9 cellular contexts compared by ENCODE assay signal in the genomic region with DNA sequence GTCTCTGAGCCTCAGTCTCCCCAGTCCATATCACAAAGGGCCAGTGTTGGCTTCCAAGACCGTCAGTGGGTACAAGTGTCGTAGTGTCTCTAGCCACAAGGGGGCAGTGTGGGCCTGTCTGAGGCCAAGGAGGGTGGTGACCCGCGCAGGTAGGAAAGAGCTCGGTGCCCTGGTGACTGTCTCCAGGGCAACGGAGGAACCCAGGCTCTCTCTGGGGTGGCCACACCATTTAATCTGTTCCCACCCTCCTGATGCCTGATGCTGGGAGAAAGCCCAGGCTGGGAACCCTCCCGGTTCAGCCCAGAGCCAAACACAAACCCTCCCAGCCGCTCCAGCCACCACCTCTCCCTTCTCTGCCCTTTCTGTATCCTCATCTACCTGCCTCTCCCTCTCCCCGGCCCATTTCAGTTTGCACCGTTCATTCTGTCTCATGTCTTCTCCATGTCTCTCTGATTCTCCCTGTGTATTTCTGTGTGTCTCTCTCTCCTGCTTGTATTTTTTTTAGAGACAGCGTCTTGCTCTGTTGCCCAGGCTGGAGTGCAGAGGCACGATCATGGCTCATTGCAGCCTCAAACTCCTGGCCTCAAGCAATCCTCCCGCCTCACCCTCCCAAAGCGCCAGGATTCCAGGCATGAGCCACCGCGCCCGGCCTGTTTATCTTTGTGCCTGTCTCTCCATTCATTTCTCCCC. TPM values are rescaled to one million over a fixed set of nuclear protein-coding genes. Genes with fewer than 3 reads are reported as not detected.
DNase-seq lines count a peak whose midpoint lies in the region; ATAC-seq and TF ChIP-seq lines count a peak whose summit lies in the region.
"Had no signal": no experiment of that assay in that cellular context is flagged by ENCODE, and none has a peak within 500 bp of the region (broad histone marks: within the 10 kb centered on the region; RNA-seq: fewer than 3 reads in every experiment).

No MANE protein-coding gene starts in this region.

- TF ChIP-seq CTCF in Calu3 (IDR thresholded peaks at IDR 0.05; ENCODE audit: unreplicated experiment) (peak; percentile 95), endodermal cell (conservative IDR thresholded peaks at IDR 0.05) (peak; percentile 92), mucosa of descending colon (IDR thresholded peaks at IDR 0.05) (peak; percentile 65)

- H3K27ac Mint-ChIP-seq in Calu3 (ENCODE audit: unreplicated experiment) (no peak overlapping the region), endodermal cell (no peak overlapping the region)
- no peak overlapping the region for H3K27ac Mint-ChIP-seq in activated CD8-positive, alpha-beta memory T cell treated with anti-CD3 and anti-CD28 coated beads, Interleukin-2, amount 10 ng/mL, durations not matched to agents 7 days and 5 days

- H3K36me3 Mint-ChIP-seq in Calu3 (ENCODE audit: insufficient read depth, unreplicated experiment) (no peaks in the 10 kb centered on the region), endodermal cell (ENCODE audit: low read depth) (no peaks in the 10 kb centered on the region)
- H3K36me3 Mint-ChIP-seq in activated CD8-positive, alpha-beta memory T cell treated with anti-CD3 and anti-CD28 coated beads, Interleukin-2, amount 10 ng/mL, durations not matched to agents 7 days and 5 days = no peaks in the 10 kb centered on the region
- H3K36me3 Mint-ChIP-seq: IgD-negative memory B cell had no signal

- WGBS in endodermal cell (ENCODE audit: insufficient coverage in 1 of 2, insufficient read length in 1 of 2), 2 experiments = 41 to 45% methylated on average over 14 to 17 of the region's 17 CpGs

- H3K4me1 Mint-ChIP-seq in Calu3 (ENCODE audit: low read depth, unreplicated experiment) (peaks cover 12% of the 10 kb centered on the region), endodermal cell (no peaks in the 10 kb centered on the region)
- peaks cover 49% of the 10 kb centered on the region for H3K4me1 Mint-ChIP-seq in activated CD8-positive, alpha-beta memory T cell treated with anti-CD3 and anti-CD28 coated beads, Interleukin-2, amount 10 ng/mL, durations not matched to agents 7 days and 5 days

- H3K36me3 ChIP-seq in endodermal cell (ENCODE audit: control insufficient read depth, insufficient read depth, low read length) = no peaks in the 10 kb centered on the region
- no peaks in the 10 kb centered on the region for H3K36me3 ChIP-seq in mucosa of descending colon (ENCODE audit: low read depth)

- H3K27me3 Mint-ChIP-seq in Calu3 (ENCODE audit: unreplicated experiment) = peaks cover 98% of the 10 kb centered on the region
- H3K27me3 Mint-ChIP-seq in activated CD8-positive, alpha-beta memory T cell treated with anti-CD3 and anti-CD28 coated beads, Interleukin-2, amount 10 ng/mL, durations not matched to agents 7 days and 5 days = peaks cover 37% of the 10 kb centered on the region
- peaks cover 10% of the 10 kb centered on the region for H3K27me3 Mint-ChIP-seq in endodermal cell (ENCODE audit: insufficient read depth)

- H3K9me3 ChIP-seq in endodermal cell (ENCODE audit: control insufficient read depth, low read length) (no peaks in the 10 kb centered on the region), mucosa of descending colon (no peaks in the 10 kb centered on the region)

- no peak overlapping the region for H3K9ac ChIP-seq in endodermal cell (ENCODE audit: extremely low read depth, low read length, poor library complexity, severe bottlenecking)

- no peak overlapping the region for H3K27ac ChIP-seq in endodermal cell (ENCODE audit: low read depth, low read length)

- intact Hi-C loops in Calu3 (cut with micrococcal nuclease; ENCODE audit: unreplicated experiment) = loop anchor here (1.0 to 2.0 kb wide), 2 partner anchors 261 to 270 kb away; no protein-coding TSS in a partner anchor
- intact Hi-C loops in mucosa of descending colon (cut with DNase I, micrococcal nuclease) = loop anchor here (5.0 kb wide), 2 partner anchors 260 to 270 kb away; no protein-coding TSS in a partner anchor

- no peak overlapping the region for H3K4me3 ChIP-seq in endodermal cell (ENCODE audit: low read length)
- no peak overlapping the region for H3K4me3 ChIP-seq in mucosa of descending colon

- CTCF ChIA-PET in Calu3 (lab: Charles Lee) = interaction anchor here (0.5 to 2.0 kb wide), 24 partner anchors 9 to 689 kb away, joined by 3 to 98 read pairs (median 6); a partner anchor contains a TSS
- CTCF ChIA-PET in activated CD8-positive, alpha-beta memory T cell treated with anti-CD3 and anti-CD28 coated beads, Interleukin-2, amount 10 ng/mL, durations not matched to agents 7 days and 5 days (lab: Charles Lee) = interaction anchor here (0.5 to 16.9 kb wide), 38 partner anchors 9 to 328 kb away, joined by 3 to 408 read pairs (median 4); a partner anchor contains a TSS

- peak; percentile 90 for ATAC-seq in activated CD8-positive, alpha-beta memory T cell treated with anti-CD3 and anti-CD28 coated beads, Interleukin-2, amount 10 ng/mL, durations not matched to agents 7 days and 5 days
- ATAC-seq in mucosa of descending colon = peak; percentile 98

- H3K9me3 Mint-ChIP-seq in Calu3 (ENCODE audit: low read depth, unreplicated experiment) (no peaks in the 10 kb centered on the region), endodermal cell (no peaks in the 10 kb centered on the region)
- no peaks in the 10 kb centered on the region for H3K9me3 Mint-ChIP-seq in activated CD8-positive, alpha-beta memory T cell treated with anti-CD3 and anti-CD28 coated beads, Interleukin-2, amount 10 ng/mL, durations not matched to agents 7 days and 5 days (ENCODE audit: low read depth)
- H3K9me3 Mint-ChIP-seq: IgD-negative memory B cell had no signal

- peak; percentile 92 for DNase-seq in Calu3
- peak; percentile 60 for DNase-seq in HPDE6-E6E7 (ENCODE audit: extremely low spot score)
- peak; percentile 19 for DNase-seq in NOMO-1 treated with dmso at 0.1 percent for 144 hours (lab: John Stamatoyannopoulos, UW; ENCODE audit: unreplicated experiment)
- peak; percentile 86 for DNase-seq in activated CD8-positive, alpha-beta memory T cell treated with anti-CD3 and anti-CD28 coated beads, Interleukin-2, amount 10 ng/mL, durations not matched to agents 7 days and 5 days
- DNase-seq in endodermal cell = peak; percentile 95
- DNase-seq in mucosa of descending colon = peak; percentile 77 to 92 (median 86)
- DNase-seq in stimulated activated CD8-positive, alpha-beta memory T cell treated with anti-CD3 and anti-CD28 coated beads, Interleukin-7, amount 100 ng/mL, for 1 hour (ENCODE audit: low read depth in 2 of 2) = peak; percentile 65 to 82
- DNase-seq in DMS114 treated with DMSO at 0.1 percent for 48 hours (lab: John Stamatoyannopoulos, UW; ENCODE audit: unreplicated experiment) = no peak

- no TSS peak for BruUV-seq in Calu3 (replicated peaks; lab: Mats Ljungman, UMichigan)

- H3K27me3 ChIP-seq in endodermal cell (ENCODE audit: control insufficient read depth, insufficient read depth, low read length, poor library complexity, severe bottlenecking) = no peaks in the 10 kb centered on the region

- H3K4me1 ChIP-seq in endodermal cell (ENCODE audit: control insufficient read depth, insufficient read depth, low read length) = no peaks in the 10 kb centered on the region
- no peaks in the 10 kb centered on the region for H3K4me1 ChIP-seq in mucosa of descending colon (ENCODE audit: low read depth)

- H3K4me3 Mint-ChIP-seq in Calu3 (ENCODE audit: low read depth, unreplicated experiment) (no peak overlapping the region), endodermal cell (no peak overlapping the region)
- H3K4me3 Mint-ChIP-seq in activated CD8-positive, alpha-beta memory T cell treated with anti-CD3 and anti-CD28 coated beads, Interleukin-2, amount 10 ng/mL, durations not matched to agents 7 days and 5 days = no peak overlapping the region

RNA-seq across cellular contexts. Expression of a gene that starts 17.5 kb away (rescaled TPM):
- 0.87 and 2.0 TPM in 2 replicates for total RNA-seq in Calu3 (2022)
- not detected for total RNA-seq in activated CD8-positive, alpha-beta memory T cell treated with anti-CD3 and anti-CD28 coated beads, Interleukin-2, amount 10 ng/mL, durations not matched to agents 7 days and 5 days
- total RNA-seq in endodermal cell = 100 to 1,000 TPM in 1 of 2 donors, 10 to 100 TPM in 1; 47.7 to 132 TPM
- polyA plus RNA-seq in endodermal cell (2013, experiment 1 of 2) = 150 TPM
- 154 TPM for polyA plus RNA-seq in endodermal cell (2013, experiment 2 of 2)
- total RNA-seq in mucosa of descending colon = 10 to 100 TPM in 1 of 3 donors, 1 to 10 TPM in 2; 2.1 to 11.6 (median 4.2) TPM
- polyA plus RNA-seq: IgD-negative memory B cell had no signal

RNA-seq across cellular contexts. Expression of a gene that starts 34.8 kb away (rescaled TPM):
- 0.12 and 0.33 TPM in 2 replicates for total RNA-seq in Calu3 (2022)
- under 1 TPM; 0.14 to 0.32 TPM for total RNA-seq in activated CD8-positive, alpha-beta memory T cell treated with anti-CD3 and anti-CD28 coated beads, Interleukin-2, amount 10 ng/mL, durations not matched to agents 7 days and 5 days
- 1 to 10 TPM; 2.5 to 3.6 TPM for total RNA-seq in endodermal cell
- 4.1 TPM for polyA plus RNA-seq in endodermal cell (2013, experiment 1 of 2)
- polyA plus RNA-seq in endodermal cell (2013, experiment 2 of 2) = 2.6 TPM
- total RNA-seq in mucosa of descending colon = 10 to 100 TPM in 1 of 3 donors, 1 to 10 TPM in 1, under 1 TPM in 1; 0.75 to 17.5 (median 2.1) TPM
- polyA plus RNA-seq: IgD-negative memory B cell had no signal

RNA-seq across cellular contexts. Expression of a gene that starts 47.2 kb away (rescaled TPM):
- total RNA-seq in Calu3 (2022) (22.8 and 24.0 TPM in 2 replicates), endodermal cell (10 to 100 TPM; 14.7 to 22.9 TPM), mucosa of descending colon (1 to 10 TPM; 5.5 to 8.9 (median 8.9) TPM)
- 10 to 100 TPM; 11.0 to 13.3 TPM for total RNA-seq in activated CD8-positive, alpha-beta memory T cell treated with anti-CD3 and anti-CD28 coated beads, Interleukin-2, amount 10 ng/mL, durations not matched to agents 7 days and 5 days
- polyA plus RNA-seq in endodermal cell (2013, experiment 1 of 2) = 21.8 TPM
- polyA plus RNA-seq in endodermal cell (2013, experiment 2 of 2) = 15.8 TPM
